In genomic region chr11:8601376-8602133, GRCh38 we compare ENCODE assay signal across 1 cellular context.
TF ChIP-seq lines count a peak whose summit lies in the region.

No MANE protein-coding gene starts in this region.

TF ChIP-seq in HepG2, 621 proteins besides CTCF, POLR2A, EP300 and RAD21 (continued from another document):
- no peak for TF ChIP-seq ZNF776 (CRISPR knock-in tag; IDR thresholded peaks at IDR 0.05)
- TF ChIP-seq ZFP41 (CRISPR knock-in tag; IDR thresholded peaks at IDR 0.05; ENCODE audit: borderline replicate concordance), result no peak
